1 cellular context compared by ENCODE assay signal in the genomic region with DNA sequence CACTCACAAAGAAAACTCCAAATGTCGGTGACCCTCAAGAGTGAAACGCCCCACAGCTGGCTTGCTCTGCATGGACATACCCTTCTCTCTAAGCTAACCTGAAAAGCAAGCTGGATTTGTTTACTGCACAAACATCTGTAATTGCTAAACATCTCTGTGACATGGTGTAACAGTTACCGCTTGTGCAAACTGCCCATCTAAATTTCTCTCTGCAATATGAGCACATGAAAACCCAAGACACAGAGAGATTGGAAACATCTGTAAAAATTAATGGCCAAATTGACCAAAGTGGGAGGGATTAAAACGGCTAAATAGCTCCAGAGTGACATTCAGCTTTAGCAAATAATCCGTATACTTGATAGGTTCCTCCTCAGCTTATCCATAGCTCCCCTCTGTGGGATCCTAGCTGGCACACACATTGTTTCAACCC.
TF ChIP-seq lines count a peak whose summit lies in the region.

No MANE protein-coding gene starts in this region.

TF ChIP-seq in GM12878, 131 proteins besides CTCF, POLR2A, EP300 and RAD21 (continued from another document):
- TF ChIP-seq, protein P1, sequence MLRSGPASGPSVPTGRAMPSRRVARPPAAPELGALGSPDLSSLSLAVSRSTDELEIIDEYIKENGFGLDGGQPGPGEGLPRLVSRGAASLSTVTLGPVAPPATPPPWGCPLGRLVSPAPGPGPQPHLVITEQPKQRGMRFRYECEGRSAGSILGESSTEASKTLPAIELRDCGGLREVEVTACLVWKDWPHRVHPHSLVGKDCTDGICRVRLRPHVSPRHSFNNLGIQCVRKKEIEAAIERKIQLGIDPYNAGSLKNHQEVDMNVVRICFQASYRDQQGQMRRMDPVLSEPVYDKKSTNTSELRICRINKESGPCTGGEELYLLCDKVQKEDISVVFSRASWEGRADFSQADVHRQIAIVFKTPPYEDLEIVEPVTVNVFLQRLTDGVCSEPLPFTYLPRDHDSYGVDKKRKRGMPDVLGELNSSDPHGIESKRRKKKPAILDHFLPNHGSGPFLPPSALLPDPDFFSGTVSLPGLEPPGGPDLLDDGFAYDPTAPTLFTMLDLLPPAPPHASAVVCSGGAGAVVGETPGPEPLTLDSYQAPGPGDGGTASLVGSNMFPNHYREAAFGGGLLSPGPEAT (IDR thresholded peaks at IDR 0.05; ENCODE audit: low read depth), result no peak
- TF ChIP-seq CBFB (IDR thresholded peaks at IDR 0.05; ENCODE audit: low read depth), result no peak
- TF ChIP-seq ZNF384 (IDR thresholded peaks at IDR 0.05; ENCODE audit: borderline replicate concordance, low read depth, low read length), result no peak
- TF ChIP-seq FOS (IDR thresholded peaks at IDR 0.05; ENCODE audit: borderline replicate concordance, extremely low read depth, insufficient read length), result no peak
